Comparison of ENCODE assay signal across 1 cellular context in genomic region chr4:184344899-184345572, GRCh38.
TF ChIP-seq lines count a peak whose summit lies in the region.

No MANE protein-coding gene starts in this region.

TF ChIP-seq in WTC11, 78 proteins besides CTCF, POLR2A, EP300 and RAD21 (continued from another document):
- no peak for TF ChIP-seq ARID4B (CRISPR knock-in tag; IDR thresholded peaks at IDR 0.05; ENCODE audit: borderline replicate concordance)
- TF ChIP-seq E2F1 (CRISPR knock-in tag; IDR thresholded peaks at IDR 0.05) = no peak
